In the genomic region with DNA sequence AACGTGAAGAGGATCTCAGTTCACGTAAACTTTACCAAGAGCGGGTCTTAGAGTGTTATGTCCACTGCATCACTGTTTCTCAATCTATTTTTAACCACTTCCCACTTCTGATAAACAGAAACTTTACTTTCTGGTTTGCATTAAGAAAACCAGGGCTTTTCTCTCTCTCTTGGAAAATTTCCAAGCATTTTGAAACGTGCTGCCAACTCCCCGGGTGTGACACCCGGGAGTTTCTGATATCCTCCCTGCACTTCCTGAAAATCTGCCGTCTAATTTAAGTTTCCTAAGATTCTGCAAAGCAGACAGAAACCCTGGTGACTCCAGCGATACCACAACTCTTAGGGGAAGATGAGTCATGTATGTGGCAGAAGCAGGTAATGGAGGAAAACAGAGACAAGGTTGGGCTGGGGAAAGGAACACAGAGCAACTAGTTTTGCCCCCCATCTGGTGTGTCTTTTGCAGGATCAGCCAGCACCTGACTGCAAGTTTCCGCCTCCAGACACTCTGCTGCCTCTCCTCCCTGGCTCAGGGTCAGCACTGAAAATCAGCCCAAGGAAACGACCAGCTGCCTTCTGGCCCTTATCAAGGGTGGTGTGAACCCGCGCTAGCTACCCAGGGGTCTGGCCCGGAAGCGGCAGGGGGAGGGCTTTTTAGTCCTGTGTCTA, we compare ENCODE assay signal across 1 cellular context.
TF ChIP-seq lines count a peak whose summit lies in the region.

No MANE protein-coding gene starts in this region.

TF ChIP-seq in GM12878, 131 proteins besides CTCF, POLR2A, EP300 and RAD21 (continued from another document and continues in another):
- TF ChIP-seq, protein P1, sequence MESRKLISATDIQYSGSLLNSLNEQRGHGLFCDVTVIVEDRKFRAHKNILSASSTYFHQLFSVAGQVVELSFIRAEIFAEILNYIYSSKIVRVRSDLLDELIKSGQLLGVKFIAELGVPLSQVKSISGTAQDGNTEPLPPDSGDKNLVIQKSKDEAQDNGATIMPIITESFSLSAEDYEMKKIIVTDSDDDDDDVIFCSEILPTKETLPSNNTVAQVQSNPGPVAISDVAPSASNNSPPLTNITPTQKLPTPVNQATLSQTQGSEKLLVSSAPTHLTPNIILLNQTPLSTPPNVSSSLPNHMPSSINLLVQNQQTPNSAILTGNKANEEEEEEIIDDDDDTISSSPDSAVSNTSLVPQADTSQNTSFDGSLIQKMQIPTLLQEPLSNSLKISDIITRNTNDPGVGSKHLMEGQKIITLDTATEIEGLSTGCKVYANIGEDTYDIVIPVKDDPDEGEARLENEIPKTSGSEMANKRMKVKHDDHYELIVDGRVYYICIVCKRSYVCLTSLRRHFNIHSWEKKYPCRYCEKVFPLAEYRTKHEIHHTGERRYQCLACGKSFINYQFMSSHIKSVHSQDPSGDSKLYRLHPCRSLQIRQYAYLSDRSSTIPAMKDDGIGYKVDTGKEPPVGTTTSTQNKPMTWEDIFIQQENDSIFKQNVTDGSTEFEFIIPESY (IDR thresholded peaks at IDR 0.05), result no peak
- TF ChIP-seq HDAC6 (IDR thresholded peaks at IDR 0.05; ENCODE audit: unreplicated experiment), result no peak
- TF ChIP-seq, protein P2, sequence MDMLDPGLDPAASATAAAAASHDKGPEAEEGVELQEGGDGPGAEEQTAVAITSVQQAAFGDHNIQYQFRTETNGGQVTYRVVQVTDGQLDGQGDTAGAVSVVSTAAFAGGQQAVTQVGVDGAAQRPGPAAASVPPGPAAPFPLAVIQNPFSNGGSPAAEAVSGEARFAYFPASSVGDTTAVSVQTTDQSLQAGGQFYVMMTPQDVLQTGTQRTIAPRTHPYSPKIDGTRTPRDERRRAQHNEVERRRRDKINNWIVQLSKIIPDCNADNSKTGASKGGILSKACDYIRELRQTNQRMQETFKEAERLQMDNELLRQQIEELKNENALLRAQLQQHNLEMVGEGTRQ (IDR thresholded peaks at IDR 0.05; ENCODE audit: borderline replicate concordance, low read depth, low read length), result no peak
- TF ChIP-seq MEF2B (IDR thresholded peaks at IDR 0.05; ENCODE audit: partially characterized antibody, poor library complexity, severe bottlenecking), result peak; percentile 77
- TF ChIP-seq NFIC (IDR thresholded peaks at IDR 0.05; ENCODE audit: low read depth, low read length), result peak; percentile 82
- no peak for TF ChIP-seq BRCA1 (IDR thresholded peaks at IDR 0.05; ENCODE audit: low read depth, low read length)
- TF ChIP-seq BACH1 (IDR thresholded peaks at IDR 0.05; ENCODE audit: borderline replicate concordance), result no peak
- TF ChIP-seq MTA3 (IDR thresholded peaks at IDR 0.05; ENCODE audit: borderline replicate concordance, low read length), result 0 out of 2 replicates have a peak, but pooled peaks have one; percentile 39
- peak; percentile 81 for TF ChIP-seq MEF2A (IDR thresholded peaks at IDR 0.05; ENCODE audit: insufficient read depth, low read depth, low read length)
- TF ChIP-seq ZNF274 (IDR thresholded peaks at IDR 0.05; ENCODE audit: insufficient read depth, insufficient read length), result no peak
- TF ChIP-seq, protein P3, sequence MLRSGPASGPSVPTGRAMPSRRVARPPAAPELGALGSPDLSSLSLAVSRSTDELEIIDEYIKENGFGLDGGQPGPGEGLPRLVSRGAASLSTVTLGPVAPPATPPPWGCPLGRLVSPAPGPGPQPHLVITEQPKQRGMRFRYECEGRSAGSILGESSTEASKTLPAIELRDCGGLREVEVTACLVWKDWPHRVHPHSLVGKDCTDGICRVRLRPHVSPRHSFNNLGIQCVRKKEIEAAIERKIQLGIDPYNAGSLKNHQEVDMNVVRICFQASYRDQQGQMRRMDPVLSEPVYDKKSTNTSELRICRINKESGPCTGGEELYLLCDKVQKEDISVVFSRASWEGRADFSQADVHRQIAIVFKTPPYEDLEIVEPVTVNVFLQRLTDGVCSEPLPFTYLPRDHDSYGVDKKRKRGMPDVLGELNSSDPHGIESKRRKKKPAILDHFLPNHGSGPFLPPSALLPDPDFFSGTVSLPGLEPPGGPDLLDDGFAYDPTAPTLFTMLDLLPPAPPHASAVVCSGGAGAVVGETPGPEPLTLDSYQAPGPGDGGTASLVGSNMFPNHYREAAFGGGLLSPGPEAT (IDR thresholded peaks at IDR 0.05; ENCODE audit: low read depth), result peak; percentile 86
- TF ChIP-seq, protein P4, sequence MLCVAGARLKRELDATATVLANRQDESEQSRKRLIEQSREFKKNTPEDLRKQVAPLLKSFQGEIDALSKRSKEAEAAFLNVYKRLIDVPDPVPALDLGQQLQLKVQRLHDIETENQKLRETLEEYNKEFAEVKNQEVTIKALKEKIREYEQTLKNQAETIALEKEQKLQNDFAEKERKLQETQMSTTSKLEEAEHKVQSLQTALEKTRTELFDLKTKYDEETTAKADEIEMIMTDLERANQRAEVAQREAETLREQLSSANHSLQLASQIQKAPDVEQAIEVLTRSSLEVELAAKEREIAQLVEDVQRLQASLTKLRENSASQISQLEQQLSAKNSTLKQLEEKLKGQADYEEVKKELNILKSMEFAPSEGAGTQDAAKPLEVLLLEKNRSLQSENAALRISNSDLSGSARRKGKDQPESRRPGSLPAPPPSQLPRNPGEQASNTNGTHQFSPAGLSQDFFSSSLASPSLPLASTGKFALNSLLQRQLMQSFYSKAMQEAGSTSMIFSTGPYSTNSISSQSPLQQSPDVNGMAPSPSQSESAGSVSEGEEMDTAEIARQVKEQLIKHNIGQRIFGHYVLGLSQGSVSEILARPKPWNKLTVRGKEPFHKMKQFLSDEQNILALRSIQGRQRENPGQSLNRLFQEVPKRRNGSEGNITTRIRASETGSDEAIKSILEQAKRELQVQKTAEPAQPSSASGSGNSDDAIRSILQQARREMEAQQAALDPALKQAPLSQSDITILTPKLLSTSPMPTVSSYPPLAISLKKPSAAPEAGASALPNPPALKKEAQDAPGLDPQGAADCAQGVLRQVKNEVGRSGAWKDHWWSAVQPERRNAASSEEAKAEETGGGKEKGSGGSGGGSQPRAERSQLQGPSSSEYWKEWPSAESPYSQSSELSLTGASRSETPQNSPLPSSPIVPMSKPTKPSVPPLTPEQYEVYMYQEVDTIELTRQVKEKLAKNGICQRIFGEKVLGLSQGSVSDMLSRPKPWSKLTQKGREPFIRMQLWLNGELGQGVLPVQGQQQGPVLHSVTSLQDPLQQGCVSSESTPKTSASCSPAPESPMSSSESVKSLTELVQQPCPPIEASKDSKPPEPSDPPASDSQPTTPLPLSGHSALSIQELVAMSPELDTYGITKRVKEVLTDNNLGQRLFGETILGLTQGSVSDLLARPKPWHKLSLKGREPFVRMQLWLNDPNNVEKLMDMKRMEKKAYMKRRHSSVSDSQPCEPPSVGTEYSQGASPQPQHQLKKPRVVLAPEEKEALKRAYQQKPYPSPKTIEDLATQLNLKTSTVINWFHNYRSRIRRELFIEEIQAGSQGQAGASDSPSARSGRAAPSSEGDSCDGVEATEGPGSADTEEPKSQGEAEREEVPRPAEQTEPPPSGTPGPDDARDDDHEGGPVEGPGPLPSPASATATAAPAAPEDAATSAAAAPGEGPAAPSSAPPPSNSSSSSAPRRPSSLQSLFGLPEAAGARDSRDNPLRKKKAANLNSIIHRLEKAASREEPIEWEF (IDR thresholded peaks at IDR 0.05; ENCODE audit: insufficient replicate concordance, low read depth, low read length), result no peak
- no peak for TF ChIP-seq WRNIP1 (IDR thresholded peaks at IDR 0.05; ENCODE audit: borderline replicate concordance, low read depth, low read length)
- TF ChIP-seq, protein P5, sequence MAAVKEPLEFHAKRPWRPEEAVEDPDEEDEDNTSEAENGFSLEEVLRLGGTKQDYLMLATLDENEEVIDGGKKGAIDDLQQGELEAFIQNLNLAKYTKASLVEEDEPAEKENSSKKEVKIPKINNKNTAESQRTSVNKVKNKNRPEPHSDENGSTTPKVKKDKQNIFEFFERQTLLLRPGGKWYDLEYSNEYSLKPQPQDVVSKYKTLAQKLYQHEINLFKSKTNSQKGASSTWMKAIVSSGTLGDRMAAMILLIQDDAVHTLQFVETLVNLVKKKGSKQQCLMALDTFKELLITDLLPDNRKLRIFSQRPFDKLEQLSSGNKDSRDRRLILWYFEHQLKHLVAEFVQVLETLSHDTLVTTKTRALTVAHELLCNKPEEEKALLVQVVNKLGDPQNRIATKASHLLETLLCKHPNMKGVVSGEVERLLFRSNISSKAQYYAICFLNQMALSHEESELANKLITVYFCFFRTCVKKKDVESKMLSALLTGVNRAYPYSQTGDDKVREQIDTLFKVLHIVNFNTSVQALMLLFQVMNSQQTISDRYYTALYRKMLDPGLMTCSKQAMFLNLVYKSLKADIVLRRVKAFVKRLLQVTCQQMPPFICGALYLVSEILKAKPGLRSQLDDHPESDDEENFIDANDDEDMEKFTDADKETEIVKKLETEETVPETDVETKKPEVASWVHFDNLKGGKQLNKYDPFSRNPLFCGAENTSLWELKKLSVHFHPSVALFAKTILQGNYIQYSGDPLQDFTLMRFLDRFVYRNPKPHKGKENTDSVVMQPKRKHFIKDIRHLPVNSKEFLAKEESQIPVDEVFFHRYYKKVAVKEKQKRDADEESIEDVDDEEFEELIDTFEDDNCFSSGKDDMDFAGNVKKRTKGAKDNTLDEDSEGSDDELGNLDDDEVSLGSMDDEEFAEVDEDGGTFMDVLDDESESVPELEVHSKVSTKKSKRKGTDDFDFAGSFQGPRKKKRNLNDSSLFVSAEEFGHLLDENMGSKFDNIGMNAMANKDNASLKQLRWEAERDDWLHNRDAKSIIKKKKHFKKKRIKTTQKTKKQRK (IDR thresholded peaks at IDR 0.05; ENCODE audit: low read depth, low read length), result no peak
- TF ChIP-seq RAD51 (IDR thresholded peaks at IDR 0.05), result no peak
- no peak for TF ChIP-seq SREBF1 (IDR thresholded peaks at IDR 0.05; ENCODE audit: low read length)
- TF ChIP-seq JUND (IDR thresholded peaks at IDR 0.05; ENCODE audit: low read depth, low read length), result no peak
- no peak for TF ChIP-seq MYB (IDR thresholded peaks at IDR 0.05; ENCODE audit: borderline replicate concordance, low read depth, low read length)
- TF ChIP-seq SUPT20H (IDR thresholded peaks at IDR 0.05; ENCODE audit: borderline replicate concordance, control insufficient read depth, low read depth, low read length), result no peak
- TF ChIP-seq CHD1 (IDR thresholded peaks at IDR 0.05; ENCODE audit: low read depth, low read length), result no peak
- TF ChIP-seq BCL11A (IDR thresholded peaks at IDR 0.05; ENCODE audit: low read depth, low read length), result no peak
- TF ChIP-seq ZZZ3 (IDR thresholded peaks at IDR 0.05; ENCODE audit: control insufficient read depth, insufficient read length, low read depth), result no peak
- TF ChIP-seq BHLHE40 (IDR thresholded peaks at IDR 0.05; ENCODE audit: borderline replicate concordance in 1 of 2, low read depth in 2 of 2, low read length in 1 of 2), result peak; percentile 63 to 70; a peak in 3 of 4 replicates
- no peak for TF ChIP-seq NFXL1 (IDR thresholded peaks at IDR 0.05; ENCODE audit: borderline replicate concordance)
- TF ChIP-seq, protein P6, sequence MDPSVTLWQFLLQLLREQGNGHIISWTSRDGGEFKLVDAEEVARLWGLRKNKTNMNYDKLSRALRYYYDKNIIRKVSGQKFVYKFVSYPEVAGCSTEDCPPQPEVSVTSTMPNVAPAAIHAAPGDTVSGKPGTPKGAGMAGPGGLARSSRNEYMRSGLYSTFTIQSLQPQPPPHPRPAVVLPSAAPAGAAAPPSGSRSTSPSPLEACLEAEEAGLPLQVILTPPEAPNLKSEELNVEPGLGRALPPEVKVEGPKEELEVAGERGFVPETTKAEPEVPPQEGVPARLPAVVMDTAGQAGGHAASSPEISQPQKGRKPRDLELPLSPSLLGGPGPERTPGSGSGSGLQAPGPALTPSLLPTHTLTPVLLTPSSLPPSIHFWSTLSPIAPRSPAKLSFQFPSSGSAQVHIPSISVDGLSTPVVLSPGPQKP (IDR thresholded peaks at IDR 0.05; ENCODE audit: low read depth, low read length), result no peak
- TF ChIP-seq, protein P7, sequence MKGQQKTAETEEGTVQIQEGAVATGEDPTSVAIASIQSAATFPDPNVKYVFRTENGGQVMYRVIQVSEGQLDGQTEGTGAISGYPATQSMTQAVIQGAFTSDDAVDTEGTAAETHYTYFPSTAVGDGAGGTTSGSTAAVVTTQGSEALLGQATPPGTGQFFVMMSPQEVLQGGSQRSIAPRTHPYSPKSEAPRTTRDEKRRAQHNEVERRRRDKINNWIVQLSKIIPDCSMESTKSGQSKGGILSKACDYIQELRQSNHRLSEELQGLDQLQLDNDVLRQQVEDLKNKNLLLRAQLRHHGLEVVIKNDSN (IDR thresholded peaks at IDR 0.05; ENCODE audit: borderline replicate concordance, extremely low read length, insufficient read depth, low read depth, low read length), result no peak
- TF ChIP-seq ASH2L (IDR thresholded peaks at IDR 0.05; ENCODE audit: borderline replicate concordance, low read depth), result no peak
- no peak for TF ChIP-seq STAT3 (IDR thresholded peaks at IDR 0.05; ENCODE audit: low read depth, low read length)
- no peak for TF ChIP-seq MXI1 (IDR thresholded peaks at IDR 0.05; ENCODE audit: low read depth, low read length)
- no peak for TF ChIP-seq ZSCAN29 (IDR thresholded peaks at IDR 0.05)
- TF ChIP-seq, protein P8, sequence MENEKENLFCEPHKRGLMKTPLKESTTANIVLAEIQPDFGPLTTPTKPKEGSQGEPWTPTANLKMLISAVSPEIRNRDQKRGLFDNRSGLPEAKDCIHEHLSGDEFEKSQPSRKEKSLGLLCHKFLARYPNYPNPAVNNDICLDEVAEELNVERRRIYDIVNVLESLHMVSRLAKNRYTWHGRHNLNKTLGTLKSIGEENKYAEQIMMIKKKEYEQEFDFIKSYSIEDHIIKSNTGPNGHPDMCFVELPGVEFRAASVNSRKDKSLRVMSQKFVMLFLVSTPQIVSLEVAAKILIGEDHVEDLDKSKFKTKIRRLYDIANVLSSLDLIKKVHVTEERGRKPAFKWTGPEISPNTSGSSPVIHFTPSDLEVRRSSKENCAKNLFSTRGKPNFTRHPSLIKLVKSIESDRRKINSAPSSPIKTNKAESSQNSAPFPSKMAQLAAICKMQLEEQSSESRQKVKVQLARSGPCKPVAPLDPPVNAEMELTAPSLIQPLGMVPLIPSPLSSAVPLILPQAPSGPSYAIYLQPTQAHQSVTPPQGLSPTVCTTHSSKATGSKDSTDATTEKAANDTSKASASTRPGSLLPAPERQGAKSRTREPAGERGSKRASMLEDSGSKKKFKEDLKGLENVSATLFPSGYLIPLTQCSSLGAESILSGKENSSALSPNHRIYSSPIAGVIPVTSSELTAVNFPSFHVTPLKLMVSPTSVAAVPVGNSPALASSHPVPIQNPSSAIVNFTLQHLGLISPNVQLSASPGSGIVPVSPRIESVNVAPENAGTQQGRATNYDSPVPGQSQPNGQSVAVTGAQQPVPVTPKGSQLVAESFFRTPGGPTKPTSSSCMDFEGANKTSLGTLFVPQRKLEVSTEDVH (IDR thresholded peaks at IDR 0.05; ENCODE audit: low read depth, partially characterized antibody), result no peak
- TF ChIP-seq NR2C2 (IDR thresholded peaks at IDR 0.05; ENCODE audit: borderline replicate concordance, control insufficient read depth, insufficient read length, low read depth), result no peak
- TF ChIP-seq YY1 (IDR thresholded peaks at IDR 0.05; ENCODE audit: low read depth, low read length), result peak; percentile 67
